ENCODE assay signal across 26 cellular contexts in the genomic region with DNA sequence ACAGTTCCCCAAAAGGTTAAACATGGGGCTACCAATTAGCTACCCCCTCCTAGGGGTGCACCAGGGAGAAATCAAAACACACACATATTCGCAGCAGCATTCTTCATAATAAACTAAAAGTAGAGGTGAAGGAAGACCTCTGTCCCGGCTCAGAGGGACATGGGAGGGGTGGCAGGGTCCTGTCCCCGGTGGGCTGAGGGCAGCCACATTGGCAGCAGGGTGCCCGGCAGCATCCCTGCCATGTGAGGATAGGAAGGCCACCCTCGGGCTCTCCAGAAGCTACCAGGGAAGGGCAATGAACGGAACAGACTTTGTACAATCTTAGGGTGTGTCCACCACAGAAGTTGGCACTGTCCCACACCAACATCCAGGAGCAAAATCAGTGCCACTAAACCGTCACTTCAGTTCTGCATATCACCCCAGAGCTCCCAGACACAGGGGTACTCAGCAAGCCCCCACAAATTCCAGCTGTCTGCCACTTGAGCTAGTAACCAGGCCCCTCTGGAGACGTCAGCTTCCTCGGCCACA. TPM values are rescaled to one million over a fixed set of nuclear protein-coding genes. Genes with fewer than 3 reads are reported as not detected.
"Had no signal": no experiment of that assay in that cellular context is flagged by ENCODE, and none has a peak within 500 bp of the region (broad histone marks: within the 10 kb centered on the region; RNA-seq: fewer than 3 reads in every experiment).

No MANE protein-coding gene starts in this region.

- ATAC-seq: natural killer cell treated with Interleukin-12 subunit alpha and Interleukin-12 subunit beta and Interleukin-15 and Interleukin-18, amount 100 ng/mL, for 72 hours; sciatic nerve; stimulated activated memory B cell treated with anti-CD40 and anti-IgM and Interleukin-4, amounts not matched to agents 10 μg/mL and 1 μg/mL and 100 μg/mL, for 72 hours; stimulated activated naive CD8-positive, alpha-beta T cell treated with anti-CD3 and anti-CD28 coated beads, Interleukin-15, Interleukin-2, amounts not matched to agents 100 U/mL and 50 U/mL, for 24 hours had no signal

- H3K79me2 ChIP-seq: parathyroid adenoma had no signal

- FAIRE-seq: islet of Langerhans had no signal

- H2AFZ ChIP-seq: parathyroid adenoma had no signal

- H3K27me3 ChIP-seq: testis, tibial nerve, vagina had no signal

- H3K4me1 ChIP-seq: esophagus squamous epithelium, lower lobe of right lung, parathyroid adenoma, testis, tibial nerve, vagina had no signal

- H3K27ac ChIP-seq: coronary artery, esophagus squamous epithelium, heart right ventricle, lower lobe of right lung, parathyroid adenoma, testis, tibial nerve, vagina had no signal

- H3K36me3 ChIP-seq: esophagus squamous epithelium, heart right ventricle, lower lobe of right lung, tibial nerve, vagina had no signal

- H3K9me3 ChIP-seq: esophagus squamous epithelium, heart right ventricle, lower lobe of right lung, testis, tibial nerve, vagina had no signal

- H3K4me3 ChIP-seq: coronary artery, esophagus squamous epithelium, heart right ventricle, lower lobe of right lung, testis, tibial nerve, vagina had no signal

- DNase-seq: dermis blood vessel endothelial cell; effector memory CD4-positive, alpha-beta T cell; erythroblast; esophagus squamous epithelium; foreskin melanocyte; glutamatergic neuron; heart right ventricle; hippocampal formation; left ventricle myocardium superior; lower lobe of right lung; naive B cell; stimulated activated CD4-positive, alpha-beta T cell treated with anti-CD3 and anti-CD28 coated beads, Interleukin-2, amount 100 ng/mL, for 24 hours; stimulated activated CD4-positive, alpha-beta T cell treated with anti-CD3 and anti-CD28 coated beads, Interleukin-4, amount 100 ng/mL, for 24 hours; stimulated activated naive CD8-positive, alpha-beta T cell treated with anti-CD3 and anti-CD28 coated beads, Interleukin-15, Interleukin-2, amounts not matched to agents 100 U/mL and 50 U/mL, for 24 hours; substantia nigra; testis had no signal

- H3K9ac ChIP-seq: parathyroid adenoma had no signal

RNA-seq across cellular contexts. Expression of gene DNAH17, which starts 3.1 kb away (rescaled TPM):
- total RNA-seq: left ventricle myocardium superior, progenitor cell of endocrine pancreas, ureter had no signal
